ENCODE assay signal across 9 cellular contexts in the genomic region with DNA sequence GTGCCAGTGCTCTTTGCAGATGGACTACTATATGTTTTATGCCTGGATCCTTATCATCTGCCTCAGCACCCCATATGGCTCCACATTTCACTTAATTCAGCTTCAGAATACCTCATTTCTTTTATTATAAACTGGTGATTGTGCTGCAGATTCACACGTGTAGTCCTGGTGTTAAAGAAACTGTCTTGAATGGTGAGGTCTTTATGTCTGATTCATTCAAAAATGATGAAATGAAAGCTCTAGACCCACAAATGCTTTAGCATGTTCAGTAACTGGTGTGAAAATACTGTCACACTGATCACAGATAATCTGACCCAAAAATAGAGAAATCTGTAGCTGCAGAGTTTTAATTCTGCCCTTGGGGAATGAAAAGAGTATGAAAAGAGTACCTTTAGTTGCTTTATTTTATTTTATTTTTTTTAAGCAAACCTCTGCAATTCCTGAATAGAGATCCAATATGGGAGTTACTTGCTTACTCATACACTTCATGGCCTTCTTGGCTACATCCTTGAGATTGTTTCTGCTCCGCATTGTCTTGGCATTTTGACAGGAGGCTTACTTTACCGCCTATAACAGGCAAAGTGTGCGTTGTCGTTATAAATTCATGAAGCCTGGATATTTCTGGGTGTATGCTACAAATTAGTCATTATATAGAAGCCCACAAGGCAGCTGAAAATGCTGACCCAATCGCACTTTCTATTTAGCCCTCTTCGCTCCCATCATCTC. TPM values are rescaled to one million over a fixed set of nuclear protein-coding genes. Genes with fewer than 3 reads are reported as not detected.
A peak's percentile ranks its signal among the peaks of the same experiment; 100 is the strongest.
DNase-seq lines count a peak whose midpoint lies in the region; ATAC-seq and TF ChIP-seq lines count a peak whose summit lies in the region.
"Had no signal": no experiment of that assay in that cellular context is flagged by ENCODE, and none has a peak within 500 bp of the region (broad histone marks: within the 10 kb centered on the region; RNA-seq: fewer than 3 reads in every experiment).

No MANE protein-coding gene starts in this region.

- DNase-seq in Calu3 (no peak), PC-3 (peak; percentile 83), endodermal cell (no peak)
- DNase-seq in stimulated activated CD4-positive, alpha-beta T cell treated with anti-CD3 and anti-CD28 coated beads, Interleukin-4, amount 100 ng/mL, for 4 hours, result no peak
- no peak for DNase-seq in activated CD4-positive, alpha-beta T cell treated with anti-CD3 and anti-CD28 coated beads, Interleukin-2, amount 10 ng/mL, durations not matched to agents 7 days and 5 days
- DNase-seq: Karpas-422 had no signal

- H3K9me3 ChIP-seq in PC-3 (ENCODE audit: low read length), result no peaks in the 10 kb centered on the region
- H3K9me3 ChIP-seq in endodermal cell (ENCODE audit: control insufficient read depth, low read length), result no peaks in the 10 kb centered on the region
- no peaks in the 10 kb centered on the region for H3K9me3 ChIP-seq in neuron (ENCODE audit: low read length)

- H3K4me3 Mint-ChIP-seq in Calu3 (ENCODE audit: low read depth, unreplicated experiment) (peak overlapping the region; percentile 82), endodermal cell (peak overlapping the region; percentile 97)
- H3K4me3 Mint-ChIP-seq in activated CD4-positive, alpha-beta T cell treated with anti-CD3 and anti-CD28 coated beads, Interleukin-2, amount 10 ng/mL, durations not matched to agents 7 days and 5 days, result no peak overlapping the region

- peaks cover 61% of the 10 kb centered on the region for H4K20me1 ChIP-seq in PC-3 (ENCODE audit: low read length)

- no peak for ATAC-seq in PC-3
- ATAC-seq in GM18498 (IDR thresholded peaks at IDR 0.05; ENCODE audit: unreplicated experiment), result no peak
- no peak for ATAC-seq in GM21723 (IDR thresholded peaks at IDR 0.05; ENCODE audit: unreplicated experiment)

- peaks cover 76% of the 10 kb centered on the region for H3K79me2 ChIP-seq in PC-3 (ENCODE audit: low read length)

- H3F3A ChIP-seq in PC-3 (ENCODE audit: low read length, unreplicated experiment), result no peaks in the 10 kb centered on the region

- no peaks in the 10 kb centered on the region for H3K9me3 Mint-ChIP-seq in Calu3 (ENCODE audit: low read depth, unreplicated experiment)
- no peaks in the 10 kb centered on the region for H3K9me3 Mint-ChIP-seq in endodermal cell
- no peaks in the 10 kb centered on the region for H3K9me3 Mint-ChIP-seq in activated CD4-positive, alpha-beta T cell treated with anti-CD3 and anti-CD28 coated beads, Interleukin-2, amount 10 ng/mL, durations not matched to agents 7 days and 5 days

- TF ChIP-seq CTCF in Calu3 (IDR thresholded peaks at IDR 0.05; ENCODE audit: unreplicated experiment), result no peak
- no peak for TF ChIP-seq CTCF in PC-3 (conservative IDR thresholded peaks at IDR 0.05; ENCODE audit: low read depth, low read length)
- TF ChIP-seq CTCF in endodermal cell (conservative IDR thresholded peaks at IDR 0.05), result no peak

- H2AFZ ChIP-seq in PC-3 (ENCODE audit: low read length) (no peak overlapping the region), neuron (ENCODE audit: low read depth, low read length) (no peak overlapping the region)

- POLR2A ChIA-PET in PC-3 (lab: Charles Lee; ENCODE audit: unreplicated experiment), result interaction anchor here (0.5 kb wide), 1 partner anchor 287 kb away, joined by 6 read pairs; no protein-coding TSS in a partner anchor
- POLR2A ChIA-PET in activated CD4-positive, alpha-beta T cell treated with anti-CD3 and anti-CD28 coated beads, Interleukin-2, amount 10 ng/mL, durations not matched to agents 7 days and 5 days (lab: Charles Lee), result no interaction called here

- BruUV-seq in Calu3 (replicated peaks; lab: Mats Ljungman, UMichigan), result no TSS peak
- BruUV-seq in PC-3 (replicated peaks; lab: Mats Ljungman, UMichigan), result no TSS peak

- H3K27ac Mint-ChIP-seq in Calu3 (ENCODE audit: unreplicated experiment) (peak overlapping the region; percentile 70), endodermal cell (no peak overlapping the region)
- no peak overlapping the region for H3K27ac Mint-ChIP-seq in activated CD4-positive, alpha-beta T cell treated with anti-CD3 and anti-CD28 coated beads, Interleukin-2, amount 10 ng/mL, durations not matched to agents 7 days and 5 days

- H3K27me3 ChIP-seq in PC-3 (ENCODE audit: low read length) (no peaks in the 10 kb centered on the region), endodermal cell (ENCODE audit: control insufficient read depth, insufficient read depth, low read length, poor library complexity, severe bottlenecking) (no peaks in the 10 kb centered on the region), neuron (ENCODE audit: insufficient read depth, low read length) (no peaks in the 10 kb centered on the region)

- WGBS in endodermal cell (ENCODE audit: insufficient coverage in 1 of 2, insufficient read length in 1 of 2), 2 experiments, result 91 to 94% methylated on average over 6 to 7 of the region's 7 CpGs

- H3K27me3 Mint-ChIP-seq in Calu3 (ENCODE audit: unreplicated experiment), result no peaks in the 10 kb centered on the region
- no peaks in the 10 kb centered on the region for H3K27me3 Mint-ChIP-seq in endodermal cell (ENCODE audit: insufficient read depth)
- H3K27me3 Mint-ChIP-seq in activated CD4-positive, alpha-beta T cell treated with anti-CD3 and anti-CD28 coated beads, Interleukin-2, amount 10 ng/mL, durations not matched to agents 7 days and 5 days, result peaks cover 51% of the 10 kb centered on the region

- H3K36me3 ChIP-seq in PC-3 (ENCODE audit: low read depth, low read length), result peaks cover 18% of the 10 kb centered on the region
- H3K36me3 ChIP-seq in endodermal cell (ENCODE audit: control insufficient read depth, insufficient read depth, low read length), result peaks cover 58% of the 10 kb centered on the region
- H3K36me3 ChIP-seq in neuron (ENCODE audit: insufficient read depth, low read length), result peaks cover 75% of the 10 kb centered on the region

- peaks cover 59% of the 10 kb centered on the region for H3K36me3 Mint-ChIP-seq in Calu3 (ENCODE audit: insufficient read depth, unreplicated experiment)
- peaks cover 60% of the 10 kb centered on the region for H3K36me3 Mint-ChIP-seq in endodermal cell (ENCODE audit: low read depth)
- no peaks in the 10 kb centered on the region for H3K36me3 Mint-ChIP-seq in activated CD4-positive, alpha-beta T cell treated with anti-CD3 and anti-CD28 coated beads, Interleukin-2, amount 10 ng/mL, durations not matched to agents 7 days and 5 days (ENCODE audit: low read depth)

- peak overlapping the region; percentile 30 for H3K27ac ChIP-seq in PC-3 (ENCODE audit: low read length)
- no peak overlapping the region for H3K27ac ChIP-seq in endodermal cell (ENCODE audit: low read depth, low read length)

- intact Hi-C loops in Calu3 (cut with micrococcal nuclease; ENCODE audit: unreplicated experiment), result loop anchor here (5.0 to 10.0 kb wide), 2 partner anchors 259 to 286 kb away; no protein-coding TSS in a partner anchor
- intact Hi-C loops in PC-3 (cut with micrococcal nuclease), result loop anchor here (10.0 kb wide), 3 partner anchors 671 to 1041 kb away; no protein-coding TSS in a partner anchor

- H3K4me1 Mint-ChIP-seq in Calu3 (ENCODE audit: low read depth, unreplicated experiment) (peaks cover 57% of the 10 kb centered on the region), endodermal cell (peaks cover 46% of the 10 kb centered on the region)
- H3K4me1 Mint-ChIP-seq in activated CD4-positive, alpha-beta T cell treated with anti-CD3 and anti-CD28 coated beads, Interleukin-2, amount 10 ng/mL, durations not matched to agents 7 days and 5 days, result peaks cover 32% of the 10 kb centered on the region

- CTCF ChIA-PET in Calu3 (lab: Charles Lee), result no interaction called here
- CTCF ChIA-PET in PC-3 (lab: Charles Lee), result interaction anchor here (1.0 kb wide), 1 partner anchor 321 kb away, joined by 4 read pairs; no protein-coding TSS in a partner anchor
- CTCF ChIA-PET in activated CD4-positive, alpha-beta T cell treated with anti-CD3 and anti-CD28 coated beads, Interleukin-2, amount 10 ng/mL, durations not matched to agents 7 days and 5 days (lab: Charles Lee), result interaction anchor here (0.6 to 1.7 kb wide), 3 partner anchors 9 to 1531 kb away, joined by 3 read pairs; no protein-coding TSS in a partner anchor

- H3K9me2 ChIP-seq in PC-3 (replicated peaks; ENCODE audit: low read length), result no peaks in the 10 kb centered on the region

- peak overlapping the region; percentile 90 for H3K4me2 ChIP-seq in PC-3 (ENCODE audit: low read length)

- peaks cover 54% of the 10 kb centered on the region for H3K4me1 ChIP-seq in PC-3 (ENCODE audit: insufficient read depth, low read length)
- no peaks in the 10 kb centered on the region for H3K4me1 ChIP-seq in endodermal cell (ENCODE audit: control insufficient read depth, insufficient read depth, low read length)
- H3K4me1 ChIP-seq in neuron (ENCODE audit: insufficient read depth, low read length), result peaks cover 43% of the 10 kb centered on the region

- peak overlapping the region; percentile 89 for H3K4me3 ChIP-seq in PC-3 (ENCODE audit: low read length)
- peak overlapping the region; percentile 85 for H3K4me3 ChIP-seq in endodermal cell (ENCODE audit: low read length)
- H3K4me3 ChIP-seq in neuron (ENCODE audit: low read length), result peak overlapping the region; percentile 97

- peak overlapping the region; percentile 83 for H3K9ac ChIP-seq in PC-3 (ENCODE audit: low read length)
- H3K9ac ChIP-seq in endodermal cell (ENCODE audit: extremely low read depth, low read length, poor library complexity, severe bottlenecking), result peak overlapping the region; percentile 41

RNA-seq across cellular contexts. Expression of a gene that starts 2.7 kb away (rescaled TPM):
- total RNA-seq in Calu3 (2022) (34.5 and 35.8 TPM in 2 replicates), PC-3 (2014; rRNA removed) (31.1 and 37.3 TPM in 2 replicates), endodermal cell (10 to 100 TPM; 60.2 to 71.6 TPM)
- 105 TPM for polyA plus RNA-seq in endodermal cell (2013, experiment 1 of 2)
- polyA plus RNA-seq in endodermal cell (2013, experiment 2 of 2), result 81.8 TPM
- 1 to 10 TPM; 1.4 to 1.7 TPM for total RNA-seq in activated CD4-positive, alpha-beta T cell treated with anti-CD3 and anti-CD28 coated beads, Interleukin-2, amount 10 ng/mL, durations not matched to agents 7 days and 5 days

Comparison
In these comparisons a context has a peak if more than half of its experiments do, and no peak if none do; other contexts are left out.
1. RNA of a gene that starts 2.7 kb away (total RNA-seq): 60.2 to 71.6 TPM in endodermal cell, 34.5 to 35.8 TPM in Calu3 and 31.1 to 37.3 TPM in PC-3; 1.4 to 1.7 TPM in activated CD4-positive, alpha-beta T cell treated with anti-CD3 and anti-CD28 coated beads, Interleukin-2, amount 10 ng/mL, durations not matched to agents 7 days and 5 days; every median in the first group is over 10 times any median in the second.
2. Peak in every context shown above with its lines, with median percentiles within 50 percentile points of each other: H3K4me3 ChIP-seq.